7 cellular contexts compared by ENCODE assay signal in the genomic region with DNA sequence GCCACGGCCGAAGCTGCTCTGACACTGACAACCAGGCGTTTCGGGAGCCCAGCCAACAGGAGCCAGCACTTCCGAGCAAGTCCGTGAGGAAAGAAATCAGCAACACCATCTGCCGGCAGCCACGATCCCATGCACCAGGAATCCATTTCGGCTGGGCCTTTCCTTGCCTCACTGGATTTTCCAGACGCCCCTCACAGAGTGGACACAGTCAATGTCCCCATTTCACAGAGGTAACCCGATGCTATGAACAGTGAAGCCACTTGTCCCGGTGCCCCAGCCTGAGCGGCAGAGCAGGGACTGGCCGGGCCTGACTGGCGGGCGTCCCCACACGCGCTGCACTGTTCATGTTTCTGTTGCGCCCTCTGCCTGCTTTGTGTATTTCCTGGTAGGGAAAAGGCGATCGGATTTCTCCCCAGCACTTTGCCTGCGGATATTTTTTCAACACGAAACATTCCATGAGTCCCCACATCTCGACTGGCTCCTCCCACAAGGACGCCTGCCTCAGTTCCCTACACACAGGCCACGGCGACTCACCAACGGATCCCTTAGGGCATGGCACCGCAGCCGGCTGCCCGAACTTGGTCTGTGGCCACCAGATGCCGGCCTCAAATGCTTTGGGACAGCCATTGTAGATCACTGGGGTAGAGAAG. TPM values are rescaled to one million over a fixed set of nuclear protein-coding genes. Genes with fewer than 3 reads are reported as not detected.
DNase-seq lines count a peak whose midpoint lies in the region; ATAC-seq, FAIRE-seq and TF ChIP-seq lines count a peak whose summit lies in the region.

No MANE protein-coding gene starts in this region.

- ATAC-seq in GM18867 (IDR thresholded peaks at IDR 0.05; ENCODE audit: unreplicated experiment), result no peak

- no peaks in the 10 kb centered on the region for H3K9me3 ChIP-seq in tibial artery

- TF ChIP-seq CTCF in tibial artery (IDR thresholded peaks at IDR 0.05), result peak; percentile 15 to 19

- H3K4me3 ChIP-seq in tibial artery, result peak overlapping the region in 1 of 2 donors; percentile 9

- no peaks in the 10 kb centered on the region for H3K36me3 ChIP-seq in tibial artery

- FAIRE-seq in islet of Langerhans (lab: Jason Lieb, UNC), result peak; percentile 82

- peaks cover 0 to 7% (median 0%) of the 10 kb centered on the region in 4 donors for H3K4me1 ChIP-seq in tibial artery

- peak; percentile 27 for DNase-seq in M059J (ENCODE audit: low read depth)
- DNase-seq in astrocyte of the hippocampus (ENCODE audit: low read depth, low spot score), result peak; percentile 43
- DNase-seq in tibial artery, result peak; percentile 44 to 75
- no peak for DNase-seq in DMS114 treated with DMSO at 0.1 percent for 48 hours (lab: John Stamatoyannopoulos, UW; ENCODE audit: unreplicated experiment)
- no peak for DNase-seq in NCI-H69 (lab: John Stamatoyannopoulos, UW)

- intact Hi-C loops in tibial artery (cut with DNase I; ENCODE audit: low total_unique reads), result no loop called here

- peaks cover 0 to 2% of the 10 kb centered on the region in 2 donors for H3K27me3 ChIP-seq in tibial artery

- H3K27ac ChIP-seq in tibial artery, result no peak overlapping the region

RNA-seq across cellular contexts. Expression of a gene that starts 55.3 kb away (rescaled TPM):
- total RNA-seq in M059J (2014; rRNA removed; shearing (Covaris generic)), result 29.6 and 45.2 TPM in 2 replicates

Comparison
In these comparisons a context has a peak if more than half of its experiments do, and no peak if none do; other contexts are left out.
1. DNase-seq: peak in M059J (single experiment), astrocyte of the hippocampus (single experiment) and tibial artery (2 of 2); none in DMS114 treated with DMSO at 0.1 percent for 48 hours (single experiment) and NCI-H69 (single experiment).